In the genomic region with DNA sequence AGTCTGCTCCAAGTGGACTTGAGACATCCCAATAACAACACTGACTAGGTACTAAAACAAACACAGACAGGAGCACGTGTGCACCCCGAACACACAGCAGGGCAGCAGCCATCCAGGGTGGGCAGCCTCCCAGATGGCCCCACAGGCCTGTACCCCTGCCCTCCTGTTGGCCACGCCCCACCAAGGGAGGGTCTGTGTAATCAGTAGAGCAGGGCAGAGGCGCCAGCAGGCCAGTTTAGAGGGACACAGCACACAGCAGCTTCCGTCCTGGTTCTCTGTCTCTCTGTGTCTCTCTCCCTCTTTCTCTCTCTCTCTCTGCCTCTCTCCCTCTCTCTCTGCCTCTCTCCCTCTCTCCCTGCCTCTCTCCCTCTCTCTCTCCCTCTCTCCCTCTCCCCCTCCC, we compare ENCODE assay signal across 19 cellular contexts. TPM values are rescaled to one million over a fixed set of nuclear protein-coding genes. Genes with fewer than 3 reads are reported as not detected.
DNase-seq lines count a peak whose midpoint lies in the region; ATAC-seq and TF ChIP-seq lines count a peak whose summit lies in the region.
"Had no signal": no experiment of that assay in that cellular context is flagged by ENCODE, and none has a peak within 500 bp of the region (broad histone marks: within the 10 kb centered on the region; RNA-seq: fewer than 3 reads in every experiment).

No MANE protein-coding gene starts in this region.

- H3K27ac Mint-ChIP-seq in WTC11 (no peak overlapping the region), Calu3 (ENCODE audit: unreplicated experiment) (no peak overlapping the region)
- H3K27ac Mint-ChIP-seq: activated naive CD8-positive, alpha-beta T cell treated with anti-CD3 and anti-CD28 coated beads for 36 hours; activated T-helper 1 cell treated with anti-CD3 and anti-CD28 coated beads, Interleukin-12 subunit alpha, Interleukin-12 subunit beta, Interleukin-2, Interleukin-4 antibody, amounts not matched to agents 30 ng/mL and 10 ng/mL and 1 ng/mL, durations not matched to agents 14 hours and 24 hours and 36 hours; H9; natural killer cell; stimulated activated effector memory CD8-positive, alpha-beta T cell treated with anti-CD3 and anti-CD28 coated beads, Interleukin-12 subunit alpha, Interleukin-12 subunit beta, amount 100 ng/mL, for 72 hours had no signal

- ATAC-seq in WTC11, result no peak
- ATAC-seq in HG02763 (IDR thresholded peaks at IDR 0.05; ENCODE audit: unreplicated experiment), result no peak
- ATAC-seq: foreskin keratinocyte; natural killer cell; stimulated activated effector memory CD8-positive, alpha-beta T cell treated with anti-CD3 and anti-CD28 coated beads, Interleukin-12 subunit alpha, Interleukin-12 subunit beta, amount 100 ng/mL, for 72 hours had no signal

- peak; percentile 23 for DNase-seq in NCI-H510A treated with DMSO at 0.1 percent for 48 hours (lab: John Stamatoyannopoulos, UW)
- DNase-seq in NCI-H510A (lab: John Stamatoyannopoulos, UW), result no peak
- peak; percentile 12 for DNase-seq in NCI-H524 treated with DMSO at 0.1 percent for 48 hours (lab: John Stamatoyannopoulos, UW)
- DNase-seq in WTC11 (ENCODE audit: low spot score), result no peak
- peak; percentile 40 for DNase-seq in retina
- no peak for DNase-seq in occipital lobe (lab: John Stamatoyannopoulos, UW)
- no peak for DNase-seq in Calu3
- DNase-seq: activated naive CD8-positive, alpha-beta T cell treated with anti-CD3 and anti-CD28 coated beads for 36 hours; brain microvascular endothelial cell; foreskin keratinocyte; H9; mesendoderm; natural killer cell; NCI-H2081 treated with DMSO at 0.1 percent for 48 hours; NK-92 treated with Interleukin-12 subunit alpha and Interleukin-12 subunit beta, amount 100 ng/mL, for 24 hours; SIG-M5 had no signal

- TF ChIP-seq CTCF in WTC11 (IDR thresholded peaks at IDR 0.05), result no peak
- no peak for TF ChIP-seq CTCF in Calu3 (IDR thresholded peaks at IDR 0.05; ENCODE audit: unreplicated experiment)

- CTCF ChIA-PET in WTC11 (lab: Charles Lee), result interaction anchor here (0.7 to 1.3 kb wide), 3 partner anchors 51 to 238 kb away, joined by 3 read pairs; no protein-coding TSS in a partner anchor
- CTCF ChIA-PET in Calu3 (lab: Charles Lee), result interaction anchor here (0.7 kb wide), 1 partner anchor 74 kb away, joined by 4 read pairs; no protein-coding TSS in a partner anchor

- H3K27me3 Mint-ChIP-seq in WTC11 (ENCODE audit: low read depth) (peaks cover 59% of the 10 kb centered on the region), Calu3 (ENCODE audit: unreplicated experiment) (peaks cover 46% of the 10 kb centered on the region)

- H3K9me3 Mint-ChIP-seq in WTC11, result no peaks in the 10 kb centered on the region
- no peaks in the 10 kb centered on the region for H3K9me3 Mint-ChIP-seq in Calu3 (ENCODE audit: low read depth, unreplicated experiment)
- H3K9me3 Mint-ChIP-seq: activated naive CD8-positive, alpha-beta T cell treated with anti-CD3 and anti-CD28 coated beads for 36 hours; activated T-helper 1 cell treated with anti-CD3 and anti-CD28 coated beads, Interleukin-12 subunit alpha, Interleukin-12 subunit beta, Interleukin-2, Interleukin-4 antibody, amounts not matched to agents 30 ng/mL and 10 ng/mL and 1 ng/mL, durations not matched to agents 14 hours and 24 hours and 36 hours; H9; natural killer cell; stimulated activated effector memory CD8-positive, alpha-beta T cell treated with anti-CD3 and anti-CD28 coated beads, Interleukin-12 subunit alpha, Interleukin-12 subunit beta, amount 100 ng/mL, for 72 hours had no signal

- H3K4me1 Mint-ChIP-seq in WTC11 (peaks cover 33% of the 10 kb centered on the region), Calu3 (ENCODE audit: low read depth, unreplicated experiment) (peaks cover 9% of the 10 kb centered on the region)

- BruUV-seq in Calu3 (replicated peaks; lab: Mats Ljungman, UMichigan), result no TSS peak

- intact Hi-C loops in Calu3 (cut with micrococcal nuclease; ENCODE audit: unreplicated experiment), result no loop called here

- no peak overlapping the region for H3K4me3 Mint-ChIP-seq in WTC11
- H3K4me3 Mint-ChIP-seq in Calu3 (ENCODE audit: low read depth, unreplicated experiment), result no peak overlapping the region
- H3K4me3 Mint-ChIP-seq: activated naive CD8-positive, alpha-beta T cell treated with anti-CD3 and anti-CD28 coated beads for 36 hours; natural killer cell; stimulated activated effector memory CD8-positive, alpha-beta T cell treated with anti-CD3 and anti-CD28 coated beads, Interleukin-12 subunit alpha, Interleukin-12 subunit beta, amount 100 ng/mL, for 72 hours had no signal

- POLR2A ChIA-PET in WTC11 (lab: Charles Lee), result interaction anchor here (1.1 to 4.1 kb wide), 2 partner anchors 15 to 17 kb away, joined by 3 to 38 read pairs; no protein-coding TSS in a partner anchor

- H3K36me3 Mint-ChIP-seq in WTC11 (no peaks in the 10 kb centered on the region), Calu3 (ENCODE audit: insufficient read depth, unreplicated experiment) (peaks cover 12% of the 10 kb centered on the region)
- H3K36me3 Mint-ChIP-seq: activated naive CD8-positive, alpha-beta T cell treated with anti-CD3 and anti-CD28 coated beads for 36 hours; natural killer cell had no signal

TF ChIP-seq in WTC11, 78 proteins besides CTCF, POLR2A, EP300 and RAD21:
- TF ChIP-seq ZNF121 (CRISPR knock-in tag; IDR thresholded peaks at IDR 0.05), result peak; percentile 20; the same call in 1 of the 2 replicates
- no peak for TF ChIP-seq SOX15 (CRISPR knock-in tag; IDR thresholded peaks at IDR 0.05)

RNA-seq across cellular contexts. Expression of a gene that starts 21.4 kb away (rescaled TPM):
- 3,338 to 3,455 TPM (median 3,348 TPM) in 3 replicates for total RNA-seq in WTC11 (2021)
- total RNA-seq in occipital lobe, result 3,469 TPM
- 2,184 and 2,327 TPM in 2 replicates for total RNA-seq in Calu3 (2022)

RNA-seq across cellular contexts. Expression of a gene that starts 37.0 kb away (rescaled TPM):
- total RNA-seq in WTC11 (2021), result 0.31 to 0.89 TPM (median 0.46 TPM) in 3 replicates
- 5.6 TPM for total RNA-seq in occipital lobe
- 5.5 and 7.0 TPM in 2 replicates for total RNA-seq in Calu3 (2022)
- total RNA-seq: foreskin keratinocyte had no signal

Comparison
In these comparisons a context has a peak if more than half of its experiments do, and no peak if none do; other contexts are left out.
1. DNase-seq: peak in NCI-H510A treated with DMSO at 0.1 percent for 48 hours (single experiment), NCI-H524 treated with DMSO at 0.1 percent for 48 hours (single experiment) and retina (single experiment); none in NCI-H510A (single experiment), WTC11 (single experiment), occipital lobe (single experiment) and Calu3 (single experiment).